Comparison of ENCODE assay signal across 6 cellular contexts in the genomic region with DNA sequence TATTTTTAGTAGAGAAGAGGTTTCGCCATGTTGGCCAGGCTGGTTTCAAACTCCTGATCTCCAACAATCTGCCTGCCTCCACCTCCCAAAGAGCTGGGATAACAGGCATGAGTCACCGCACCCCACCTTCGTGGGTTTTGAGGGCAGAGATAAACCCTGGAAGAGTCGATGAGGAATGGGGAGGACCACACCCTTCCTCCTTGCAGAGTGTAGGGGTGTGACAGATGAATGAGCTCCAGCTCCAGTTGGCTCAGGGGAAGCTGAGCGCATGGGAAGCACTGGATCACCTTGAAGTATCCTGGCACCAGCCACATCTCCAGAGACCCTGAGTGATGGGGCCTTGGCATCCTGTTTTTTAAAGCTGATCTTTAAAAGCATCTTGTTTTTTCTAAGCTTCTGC. TPM values are rescaled to one million over a fixed set of nuclear protein-coding genes. Genes with fewer than 3 reads are reported as not detected.
"Had no signal": no experiment of that assay in that cellular context is flagged by ENCODE, and none has a peak within 500 bp of the region (broad histone marks: within the 10 kb centered on the region; RNA-seq: fewer than 3 reads in every experiment).

No MANE protein-coding gene starts in this region.

RNA-seq across cellular contexts. Expression of gene SPDYE2B, which starts 32.4 kb away (rescaled TPM):
- total RNA-seq: M059J, PC-9, Right ventricle myocardium superior, RPMI7951, SJSA1 had no signal
- polyA plus RNA-seq: SK-N-SH had no signal
